Comparison of ENCODE assay signal across 9 cellular contexts in genomic region chr19:11138659-11139526, GRCh38. TPM values are rescaled to one million over a fixed set of nuclear protein-coding genes. Genes with fewer than 3 reads are reported as not detected.
DNase-seq lines count a peak whose midpoint lies in the region; ATAC-seq and TF ChIP-seq lines count a peak whose summit lies in the region.
"Had no signal": no experiment of that assay in that cellular context is flagged by ENCODE, and none has a peak within 500 bp of the region (broad histone marks: within the 10 kb centered on the region; RNA-seq: fewer than 3 reads in every experiment).

No MANE protein-coding gene starts in this region.

- WGBS in right lobe of liver (ENCODE audit: insufficient coverage, low coverage, low lambda C conversion rate, missing lambda C conversion rate): 23% methylated on average over 6 of the region's 16 CpGs
- WGBS in transverse colon (ENCODE audit: low coverage in 1 of 2), 2 donors: 24% methylated on average over 16 of the region's 16 CpGs; no CpG with 5 or more reads in 1 of the 2 donors

- intact Hi-C loops in right lobe of liver (cut with DNase I) (loop anchor here (2.0 to 5.0 kb wide), 2 partner anchors 63 to 64 kb away; no protein-coding TSS in a partner anchor), transverse colon (cut with DNase I; ENCODE audit: low total_unique reads) (loop anchor here (2.0 kb wide), 1 partner anchor 66 kb away; no protein-coding TSS in a partner anchor)

- TF ChIP-seq POLR2A in right lobe of liver (IDR thresholded peaks at IDR 0.05): no peak
- no peak for TF ChIP-seq POLR2A in transverse colon (IDR thresholded peaks at IDR 0.05)

- H3K27me3 ChIP-seq in right lobe of liver (no peaks in the 10 kb centered on the region), transverse colon (no peaks in the 10 kb centered on the region)

- no peak overlapping the region for H3K27ac Mint-ChIP-seq in activated T-cell treated with anti-CD3 and anti-CD28 coated beads, Interleukin-2, amount 50 U/mL, for 24 hours

- H3K9me3 ChIP-seq in right lobe of liver (no peaks in the 10 kb centered on the region), transverse colon (no peaks in the 10 kb centered on the region)

- peaks cover 2% of the 10 kb centered on the region for H3K36me3 Mint-ChIP-seq in activated T-cell treated with anti-CD3 and anti-CD28 coated beads, Interleukin-2, amount 50 U/mL, for 24 hours (ENCODE audit: low read depth)

- DNase-seq in DMS79 treated with DMSO at 0.1 percent for 48 hours (lab: John Stamatoyannopoulos, UW): peak; percentile 14
- DNase-seq in NCI-H460 (ENCODE audit: extremely low read depth, low read depth): peak; percentile 44
- peak; percentile 77 for DNase-seq in choroid plexus epithelial cell (ENCODE audit: low read depth)
- DNase-seq in right lobe of liver: peak in 2 of 3 donors; percentile 64 to 73
- peak; percentile 62 for DNase-seq in transverse colon
- DNase-seq in NCI-H1436 (lab: John Stamatoyannopoulos, UW): no peak
- DNase-seq in activated T-cell treated with anti-CD3 and anti-CD28 coated beads, Interleukin-2, amount 50 U/mL, for 24 hours: no peak
- no peak for DNase-seq in effector CD8-positive, alpha-beta T cell (lab: John Stamatoyannopoulos, UW)

- H3K36me3 ChIP-seq in right lobe of liver (no peaks in the 10 kb centered on the region), transverse colon (no peaks in the 10 kb centered on the region)

- H3K9me3 Mint-ChIP-seq in activated T-cell treated with anti-CD3 and anti-CD28 coated beads, Interleukin-2, amount 50 U/mL, for 24 hours: no peaks in the 10 kb centered on the region

- TF ChIP-seq EP300 in transverse colon (IDR thresholded peaks at IDR 0.05; ENCODE audit: low read depth): no peak

- no peak overlapping the region for H3K4me3 Mint-ChIP-seq in activated T-cell treated with anti-CD3 and anti-CD28 coated beads, Interleukin-2, amount 50 U/mL, for 24 hours

- ATAC-seq in right lobe of liver: peak; percentile 8 to 37 (median 21)

- TF ChIP-seq CTCF in choroid plexus epithelial cell (conservative IDR thresholded peaks at IDR 0.05; ENCODE audit: low read depth, low read length) (peak; percentile 1), right lobe of liver (IDR thresholded peaks at IDR 0.05) (no peak), transverse colon (IDR thresholded peaks at IDR 0.05) (no peak)

- in situ Hi-C loops in transverse colon (cut with MboI; ENCODE audit: low pct_ligation_motif_present in 1 of 4, low pct_unique_long_range_greater_than_20kb in 1 of 4, low sequenced_read_pairs in 3 of 4): loop anchor here in 3 of 4 donors (5.0 to 10.0 kb wide), 2 partner anchors 63 to 66 kb away; no protein-coding TSS in a partner anchor

- no peak overlapping the region for H3K4me3 ChIP-seq in choroid plexus epithelial cell (ENCODE audit: low read depth, low read length)
- H3K4me3 ChIP-seq in right lobe of liver: no peak overlapping the region
- no peak overlapping the region for H3K4me3 ChIP-seq in transverse colon

- H3K4me1 Mint-ChIP-seq in activated T-cell treated with anti-CD3 and anti-CD28 coated beads, Interleukin-2, amount 50 U/mL, for 24 hours (ENCODE audit: low read depth): peaks cover 11% of the 10 kb centered on the region

- H3K4me1 ChIP-seq in right lobe of liver (peaks cover 0 to 43% (median 23%) of the 10 kb centered on the region in 4 donors), transverse colon (peaks cover 38 to 59% (median 54%) of the 10 kb centered on the region in 4 donors)

- H3K27ac ChIP-seq in right lobe of liver: peak overlapping the region; percentile 45 to 68 (median 63)
- H3K27ac ChIP-seq in transverse colon: peak overlapping the region; percentile 84 to 96 (median 90)
- H3K27ac ChIP-seq: KMS-11 had no signal

- H3K27me3 Mint-ChIP-seq in activated T-cell treated with anti-CD3 and anti-CD28 coated beads, Interleukin-2, amount 50 U/mL, for 24 hours: no peaks in the 10 kb centered on the region

RNA-seq across cellular contexts. Expression of gene SPC24, which starts 16.7 kb away (rescaled TPM):
- 13.9 and 17.1 TPM in 2 replicates for total RNA-seq in NCI-H460 (2014; rRNA removed; shearing (Covaris generic))
- polyA plus RNA-seq in NCI-H460 (2014; cell fraction: nucleus; rRNA removed): 79.3 and 82.4 TPM in 2 replicates
- total RNA-seq in right lobe of liver: 1 to 10 TPM in 5 of 6 experiments, under 1 TPM in 1; 0.90 to 3.8 (median 2.2) TPM
- 10 to 100 TPM in 1 of 4 donors, 1 to 10 TPM in 1, not detected in 2; 2.6 to 47.4 TPM for total RNA-seq in transverse colon

RNA-seq across cellular contexts. Expression of gene LDLR, which starts 49.6 kb away (rescaled TPM):
- 30.4 and 33.7 TPM in 2 replicates for total RNA-seq in NCI-H460 (2014; rRNA removed; shearing (Covaris generic))
- 40.3 and 47.5 TPM in 2 replicates for polyA plus RNA-seq in NCI-H460 (2014; cell fraction: nucleus; rRNA removed)
- total RNA-seq in right lobe of liver (100 to 1,000 TPM in 1 of 6 experiments, 10 to 100 TPM in 4, 1 to 10 TPM in 1; 8.6 to 117 (median 26.8) TPM), transverse colon (100 to 1,000 TPM in 2 of 4 donors, 10 to 100 TPM in 2; 26.4 to 275 (median 109) TPM)

RNA-seq across cellular contexts. Expression of gene KANK2, which starts 58.5 kb away (rescaled TPM):
- 14.2 and 15.0 TPM in 2 replicates for total RNA-seq in NCI-H460 (2014; rRNA removed; shearing (Covaris generic))
- polyA plus RNA-seq in NCI-H460 (2014; cell fraction: nucleus; rRNA removed): 30.7 and 40.9 TPM in 2 replicates
- total RNA-seq in right lobe of liver (10 to 100 TPM; 36.3 to 65.4 (median 50.4) TPM), transverse colon (100 to 1,000 TPM; 145 to 339 (median 243) TPM)

Comparison
In these comparisons a context has a peak if more than half of its experiments do, and no peak if none do; other contexts are left out.
1. DNase-seq: peak in DMS79 treated with DMSO at 0.1 percent for 48 hours (single experiment), NCI-H460 (single experiment), choroid plexus epithelial cell (single experiment), right lobe of liver (2 of 3) and transverse colon (single experiment); none in NCI-H1436 (single experiment), activated T-cell treated with anti-CD3 and anti-CD28 coated beads, Interleukin-2, amount 50 U/mL, for 24 hours (single experiment) and effector CD8-positive, alpha-beta T cell (single experiment).